ENCODE assay signal across 1 cellular context in the genomic region with DNA sequence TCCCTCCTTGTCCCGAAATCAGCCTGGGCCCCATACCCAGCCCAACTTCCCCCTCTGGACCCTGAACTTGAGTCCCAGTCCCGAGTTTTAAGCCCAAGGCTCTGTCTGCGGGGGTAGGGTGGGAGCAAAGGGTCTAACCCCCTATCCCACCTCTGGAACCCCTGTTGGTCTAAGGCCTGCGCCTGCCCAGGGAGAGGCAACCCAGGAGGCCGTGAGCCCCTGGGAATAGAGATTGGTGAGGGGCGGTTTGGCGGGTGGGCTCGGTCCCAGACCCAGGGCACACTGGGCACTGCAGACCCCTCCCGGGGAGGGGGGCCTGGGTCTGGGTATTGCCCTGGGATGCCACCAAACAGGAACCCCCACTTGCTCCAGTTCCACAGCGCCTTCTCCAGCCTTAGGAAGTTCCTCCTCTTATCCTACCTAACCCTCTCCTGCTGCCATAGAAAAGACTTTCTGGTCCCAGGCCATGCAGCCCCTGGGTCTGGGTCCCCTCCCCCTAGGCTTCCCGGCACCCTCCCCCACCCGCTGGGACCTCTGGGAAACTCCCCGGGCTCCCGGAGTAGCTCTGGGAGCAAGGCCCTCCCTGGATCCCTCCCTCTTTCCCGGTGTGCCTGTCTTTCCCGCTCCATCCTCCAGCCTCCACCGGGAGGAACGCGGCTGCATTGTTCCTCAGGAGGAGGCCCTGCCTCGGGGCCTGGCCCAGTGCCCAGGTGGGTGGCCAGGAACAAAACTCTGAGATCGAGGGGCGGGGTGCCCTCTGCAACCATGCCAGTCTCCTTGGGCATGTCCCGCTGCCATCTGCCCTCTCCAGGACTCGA.
TF ChIP-seq lines count a peak whose summit lies in the region.

No MANE protein-coding gene starts in this region.

TF ChIP-seq in SK-N-SH treated with all-trans-retinoic acid at 6 μM for 48 hours, 23 proteins besides CTCF, POLR2A, EP300 and RAD21 (continued from another document):
- TF ChIP-seq, protein P1, sequence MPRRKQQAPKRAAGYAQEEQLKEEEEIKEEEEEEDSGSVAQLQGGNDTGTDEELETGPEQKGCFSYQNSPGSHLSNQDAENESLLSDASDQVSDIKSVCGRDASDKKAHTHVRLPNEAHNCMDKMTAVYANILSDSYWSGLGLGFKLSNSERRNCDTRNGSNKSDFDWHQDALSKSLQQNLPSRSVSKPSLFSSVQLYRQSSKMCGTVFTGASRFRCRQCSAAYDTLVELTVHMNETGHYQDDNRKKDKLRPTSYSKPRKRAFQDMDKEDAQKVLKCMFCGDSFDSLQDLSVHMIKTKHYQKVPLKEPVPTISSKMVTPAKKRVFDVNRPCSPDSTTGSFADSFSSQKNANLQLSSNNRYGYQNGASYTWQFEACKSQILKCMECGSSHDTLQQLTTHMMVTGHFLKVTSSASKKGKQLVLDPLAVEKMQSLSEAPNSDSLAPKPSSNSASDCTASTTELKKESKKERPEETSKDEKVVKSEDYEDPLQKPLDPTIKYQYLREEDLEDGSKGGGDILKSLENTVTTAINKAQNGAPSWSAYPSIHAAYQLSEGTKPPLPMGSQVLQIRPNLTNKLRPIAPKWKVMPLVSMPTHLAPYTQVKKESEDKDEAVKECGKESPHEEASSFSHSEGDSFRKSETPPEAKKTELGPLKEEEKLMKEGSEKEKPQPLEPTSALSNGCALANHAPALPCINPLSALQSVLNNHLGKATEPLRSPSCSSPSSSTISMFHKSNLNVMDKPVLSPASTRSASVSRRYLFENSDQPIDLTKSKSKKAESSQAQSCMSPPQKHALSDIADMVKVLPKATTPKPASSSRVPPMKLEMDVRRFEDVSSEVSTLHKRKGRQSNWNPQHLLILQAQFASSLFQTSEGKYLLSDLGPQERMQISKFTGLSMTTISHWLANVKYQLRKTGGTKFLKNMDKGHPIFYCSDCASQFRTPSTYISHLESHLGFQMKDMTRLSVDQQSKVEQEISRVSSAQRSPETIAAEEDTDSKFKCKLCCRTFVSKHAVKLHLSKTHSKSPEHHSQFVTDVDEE (CRISPR knock-in tag; IDR thresholded peaks at IDR 0.05), result no peak
- TF ChIP-seq, protein P2, sequence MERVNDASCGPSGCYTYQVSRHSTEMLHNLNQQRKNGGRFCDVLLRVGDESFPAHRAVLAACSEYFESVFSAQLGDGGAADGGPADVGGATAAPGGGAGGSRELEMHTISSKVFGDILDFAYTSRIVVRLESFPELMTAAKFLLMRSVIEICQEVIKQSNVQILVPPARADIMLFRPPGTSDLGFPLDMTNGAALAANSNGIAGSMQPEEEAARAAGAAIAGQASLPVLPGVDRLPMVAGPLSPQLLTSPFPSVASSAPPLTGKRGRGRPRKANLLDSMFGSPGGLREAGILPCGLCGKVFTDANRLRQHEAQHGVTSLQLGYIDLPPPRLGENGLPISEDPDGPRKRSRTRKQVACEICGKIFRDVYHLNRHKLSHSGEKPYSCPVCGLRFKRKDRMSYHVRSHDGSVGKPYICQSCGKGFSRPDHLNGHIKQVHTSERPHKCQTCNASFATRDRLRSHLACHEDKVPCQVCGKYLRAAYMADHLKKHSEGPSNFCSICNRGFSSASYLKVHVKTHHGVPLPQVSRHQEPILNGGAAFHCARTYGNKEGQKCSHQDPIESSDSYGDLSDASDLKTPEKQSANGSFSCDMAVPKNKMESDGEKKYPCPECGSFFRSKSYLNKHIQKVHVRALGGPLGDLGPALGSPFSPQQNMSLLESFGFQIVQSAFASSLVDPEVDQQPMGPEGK (CRISPR knock-in tag; IDR thresholded peaks at IDR 0.05; ENCODE audit: borderline replicate concordance), result no peak
- TF ChIP-seq OSR1 (CRISPR knock-in tag; IDR thresholded peaks at IDR 0.05) (no peak), ZC3H10 (CRISPR knock-in tag; IDR thresholded peaks at IDR 0.05) (no peak), ESRRG (CRISPR knock-in tag; IDR thresholded peaks at IDR 0.05) (no peak), TCF4 (CRISPR knock-in tag; IDR thresholded peaks at IDR 0.05; ENCODE audit: borderline replicate concordance) (no peak), ISL1 (CRISPR knock-in tag; IDR thresholded peaks at IDR 0.05) (no peak), ZNF8 (CRISPR knock-in tag; IDR thresholded peaks at IDR 0.05) (no peak), ZFP3 (CRISPR knock-in tag; IDR thresholded peaks at IDR 0.05) (no peak; the same call in 1 of the 2 replicates), RARB (CRISPR knock-in tag; IDR thresholded peaks at IDR 0.05) (no peak)
- TF ChIP-seq, protein P3, sequence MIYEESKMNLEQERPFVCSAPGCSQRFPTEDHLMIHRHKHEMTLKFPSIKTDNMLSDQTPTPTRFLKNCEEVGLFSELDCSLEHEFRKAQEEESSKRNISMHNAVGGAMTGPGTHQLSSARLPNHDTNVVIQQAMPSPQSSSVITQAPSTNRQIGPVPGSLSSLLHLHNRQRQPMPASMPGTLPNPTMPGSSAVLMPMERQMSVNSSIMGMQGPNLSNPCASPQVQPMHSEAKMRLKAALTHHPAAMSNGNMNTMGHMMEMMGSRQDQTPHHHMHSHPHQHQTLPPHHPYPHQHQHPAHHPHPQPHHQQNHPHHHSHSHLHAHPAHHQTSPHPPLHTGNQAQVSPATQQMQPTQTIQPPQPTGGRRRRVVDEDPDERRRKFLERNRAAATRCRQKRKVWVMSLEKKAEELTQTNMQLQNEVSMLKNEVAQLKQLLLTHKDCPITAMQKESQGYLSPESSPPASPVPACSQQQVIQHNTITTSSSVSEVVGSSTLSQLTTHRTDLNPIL (CRISPR knock-in tag; IDR thresholded peaks at IDR 0.05; ENCODE audit: low read depth), result no peak
- TF ChIP-seq, protein P4, sequence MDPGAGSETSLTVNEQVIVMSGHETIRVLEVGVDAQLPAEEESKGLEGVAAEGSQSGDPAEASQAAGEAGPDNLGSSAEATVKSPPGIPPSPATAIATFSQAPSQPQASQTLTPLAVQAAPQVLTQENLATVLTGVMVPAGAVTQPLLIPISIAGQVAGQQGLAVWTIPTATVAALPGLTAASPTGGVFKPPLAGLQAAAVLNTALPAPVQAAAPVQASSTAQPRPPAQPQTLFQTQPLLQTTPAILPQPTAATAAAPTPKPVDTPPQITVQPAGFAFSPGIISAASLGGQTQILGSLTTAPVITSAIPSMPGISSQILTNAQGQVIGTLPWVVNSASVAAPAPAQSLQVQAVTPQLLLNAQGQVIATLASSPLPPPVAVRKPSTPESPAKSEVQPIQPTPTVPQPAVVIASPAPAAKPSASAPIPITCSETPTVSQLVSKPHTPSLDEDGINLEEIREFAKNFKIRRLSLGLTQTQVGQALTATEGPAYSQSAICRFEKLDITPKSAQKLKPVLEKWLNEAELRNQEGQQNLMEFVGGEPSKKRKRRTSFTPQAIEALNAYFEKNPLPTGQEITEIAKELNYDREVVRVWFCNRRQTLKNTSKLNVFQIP (CRISPR knock-in tag; IDR thresholded peaks at IDR 0.05; ENCODE audit: borderline replicate concordance, low read depth), result no peak
- TF ChIP-seq, protein P5, sequence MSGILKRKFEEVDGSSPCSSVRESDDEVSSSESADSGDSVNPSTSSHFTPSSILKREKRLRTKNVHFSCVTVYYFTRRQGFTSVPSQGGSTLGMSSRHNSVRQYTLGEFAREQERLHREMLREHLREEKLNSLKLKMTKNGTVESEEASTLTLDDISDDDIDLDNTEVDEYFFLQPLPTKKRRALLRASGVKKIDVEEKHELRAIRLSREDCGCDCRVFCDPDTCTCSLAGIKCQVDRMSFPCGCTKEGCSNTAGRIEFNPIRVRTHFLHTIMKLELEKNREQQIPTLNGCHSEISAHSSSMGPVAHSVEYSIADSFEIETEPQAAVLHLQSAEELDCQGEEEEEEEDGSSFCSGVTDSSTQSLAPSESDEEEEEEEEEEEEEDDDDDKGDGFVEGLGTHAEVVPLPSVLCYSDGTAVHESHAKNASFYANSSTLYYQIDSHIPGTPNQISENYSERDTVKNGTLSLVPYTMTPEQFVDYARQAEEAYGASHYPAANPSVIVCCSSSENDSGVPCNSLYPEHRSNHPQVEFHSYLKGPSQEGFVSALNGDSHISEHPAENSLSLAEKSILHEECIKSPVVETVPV (CRISPR knock-in tag; IDR thresholded peaks at IDR 0.05), result no peak
